Comparison of ENCODE assay signal across 37 cellular contexts in genomic region chr4:59135248-59135802, GRCh38.
"Had no signal": no experiment of that assay in that cellular context is flagged by ENCODE, and none has a peak within 500 bp of the region (broad histone marks: within the 10 kb centered on the region; RNA-seq: fewer than 3 reads in every experiment).

No MANE protein-coding gene starts in this region.

- H3K4me3 Mint-ChIP-seq: activated CD4-positive, alpha-beta memory T cell treated with anti-CD3 and anti-CD28 coated beads for 36 hours; activated CD4-positive, alpha-beta T cell treated with anti-CD3 and anti-CD28 coated beads for 36 hours; activated CD4-positive, alpha-beta T cell treated with anti-CD3 and anti-CD28 coated beads, Interleukin-2, amount 10 ng/mL, durations not matched to agents 24 days and 14 days; activated CD8-positive, alpha-beta memory T cell treated with anti-CD3 and anti-CD28 coated beads, Interleukin-2, amount 10 ng/mL, durations not matched to agents 7 days and 5 days; activated CD8-positive, alpha-beta T cell treated with anti-CD3 and anti-CD28 coated beads, Interleukin-2, amount 10 ng/mL, durations not matched to agents 7 days and 5 days; activated naive CD4-positive, alpha-beta T cell treated with anti-CD3 and anti-CD28 coated beads, Interleukin-2, amount 10 ng/mL, durations not matched to agents 7 days and 5 days; activated naive CD8-positive, alpha-beta T cell treated with anti-CD3 and anti-CD28 coated beads, Interleukin-2, amount 10 ng/mL, durations not matched to agents 7 days and 5 days; activated T-helper 1 cell treated with anti-CD3 and anti-CD28 coated beads, Interleukin-12 subunit alpha, Interleukin-12 subunit beta, Interleukin-2, Interleukin-4 antibody, amounts not matched to agents 30 ng/mL and 10 ng/mL and 1 ng/mL, durations not matched to agents 14 hours and 24 hours and 36 hours; brain; central memory CD8-positive, alpha-beta T cell; effector memory CD8-positive, alpha-beta T cell; T-helper 17 cell; T-helper 2 cell treated with Interferon-gamma antibody and Interleukin-4, amounts not matched to agents 5 μg/mL and 100 μg/mL, for 36 hours had no signal

- H3K4me1 Mint-ChIP-seq: activated CD4-positive, alpha-beta T cell treated with anti-CD3 and anti-CD28 coated beads for 36 hours; activated CD4-positive, alpha-beta T cell treated with anti-CD3 and anti-CD28 coated beads, Interleukin-2, amount 10 ng/mL, durations not matched to agents 24 days and 14 days; activated CD8-positive, alpha-beta memory T cell treated with anti-CD3 and anti-CD28 coated beads, Interleukin-2, amount 10 ng/mL, durations not matched to agents 7 days and 5 days; activated naive CD4-positive, alpha-beta T cell treated with anti-CD3 and anti-CD28 coated beads, Interleukin-2, amount 10 ng/mL, durations not matched to agents 7 days and 5 days; activated naive CD8-positive, alpha-beta T cell treated with anti-CD3 and anti-CD28 coated beads, Interleukin-2, amount 10 ng/mL, durations not matched to agents 7 days and 5 days; brain; central memory CD8-positive, alpha-beta T cell; T-helper 17 cell had no signal

- H3K27me3 ChIP-seq: ascending aorta, breast epithelium, cardiac muscle cell, esophagus muscularis mucosa, foreskin keratinocyte, gastrocnemius medialis, heart left ventricle had no signal

- H3K27ac Mint-ChIP-seq: activated CD4-positive, alpha-beta memory T cell treated with anti-CD3 and anti-CD28 coated beads for 36 hours; activated CD4-positive, alpha-beta T cell treated with anti-CD3 and anti-CD28 coated beads for 36 hours; activated CD4-positive, alpha-beta T cell treated with anti-CD3 and anti-CD28 coated beads, Interleukin-2, amount 10 ng/mL, durations not matched to agents 24 days and 14 days; activated CD8-positive, alpha-beta memory T cell treated with anti-CD3 and anti-CD28 coated beads, Interleukin-2, amount 10 ng/mL, durations not matched to agents 7 days and 5 days; activated CD8-positive, alpha-beta T cell treated with anti-CD3 and anti-CD28 coated beads, Interleukin-2, amount 10 ng/mL, durations not matched to agents 7 days and 5 days; activated naive CD4-positive, alpha-beta T cell treated with anti-CD3 and anti-CD28 coated beads, Interleukin-2, amount 10 ng/mL, durations not matched to agents 7 days and 5 days; activated naive CD4-positive, alpha-beta T cell treated with anti-CD3 and anti-CD28 coated beads, Interleukin-2, amount 50 U/mL, for 72 hours; activated naive CD8-positive, alpha-beta T cell treated with anti-CD3 and anti-CD28 coated beads, Interleukin-2, amount 10 ng/mL, durations not matched to agents 7 days and 5 days; activated T-helper 1 cell treated with anti-CD3 and anti-CD28 coated beads, Interleukin-12 subunit alpha, Interleukin-12 subunit beta, Interleukin-2, Interleukin-4 antibody, amounts not matched to agents 30 ng/mL and 10 ng/mL and 1 ng/mL, durations not matched to agents 14 hours and 24 hours and 36 hours; activated T-helper 2 cell treated with anti-CD3 and anti-CD28 coated beads, Interferon-gamma antibody, Interleukin-2, Interleukin-4, amounts not matched to agents 10 μg/mL and 5 μg/mL and 100 μg/mL, durations not matched to agents 14 hours and 24 hours and 36 hours; brain; effector memory CD8-positive, alpha-beta T cell; T-helper 17 cell; T-helper 2 cell treated with Interferon-gamma antibody and Interleukin-4, amounts not matched to agents 5 μg/mL and 100 μg/mL, for 36 hours had no signal

- H3K4me3 ChIP-seq: ascending aorta, breast epithelium, cardiac muscle cell, esophagus muscularis mucosa, gastrocnemius medialis, heart left ventricle had no signal

- H3K36me3 Mint-ChIP-seq: activated CD4-positive, alpha-beta memory T cell treated with anti-CD3 and anti-CD28 coated beads for 36 hours; activated CD8-positive, alpha-beta memory T cell treated with anti-CD3 and anti-CD28 coated beads, Interleukin-2, amount 10 ng/mL, durations not matched to agents 7 days and 5 days; activated naive CD4-positive, alpha-beta T cell treated with anti-CD3 and anti-CD28 coated beads, Interleukin-2, amount 10 ng/mL, durations not matched to agents 7 days and 5 days; activated naive CD4-positive, alpha-beta T cell treated with anti-CD3 and anti-CD28 coated beads, Interleukin-2, amount 50 U/mL, for 72 hours; activated naive CD8-positive, alpha-beta T cell treated with anti-CD3 and anti-CD28 coated beads, Interleukin-2, amount 10 ng/mL, durations not matched to agents 7 days and 5 days; brain had no signal

- H3K27me3 Mint-ChIP-seq: activated CD4-positive, alpha-beta memory T cell treated with anti-CD3 and anti-CD28 coated beads for 36 hours; activated CD4-positive, alpha-beta T cell treated with anti-CD3 and anti-CD28 coated beads for 36 hours; activated CD4-positive, alpha-beta T cell treated with anti-CD3 and anti-CD28 coated beads, Interleukin-2, amount 10 ng/mL, durations not matched to agents 24 days and 14 days; activated CD8-positive, alpha-beta memory T cell treated with anti-CD3 and anti-CD28 coated beads, Interleukin-2, amount 10 ng/mL, durations not matched to agents 7 days and 5 days; activated naive CD4-positive, alpha-beta T cell treated with anti-CD3 and anti-CD28 coated beads, Interleukin-2, amount 10 ng/mL, durations not matched to agents 7 days and 5 days; activated naive CD8-positive, alpha-beta T cell treated with anti-CD3 and anti-CD28 coated beads, Interleukin-2, amount 10 ng/mL, durations not matched to agents 7 days and 5 days; brain; central memory CD8-positive, alpha-beta T cell; effector memory CD8-positive, alpha-beta T cell; T-helper 17 cell had no signal

- H3K4me1 ChIP-seq: ascending aorta, breast epithelium, esophagus muscularis mucosa, foreskin keratinocyte, gastrocnemius medialis, heart left ventricle had no signal

- FAIRE-seq: colon had no signal

- H3K9me3 ChIP-seq: ascending aorta, breast epithelium, esophagus muscularis mucosa, gastrocnemius medialis, heart left ventricle had no signal

- H3K36me3 ChIP-seq: ascending aorta, breast epithelium, cardiac muscle cell, esophagus muscularis mucosa, gastrocnemius medialis, heart left ventricle, WERI-Rb-1 had no signal

- H3K9me3 Mint-ChIP-seq: activated CD4-positive, alpha-beta T cell treated with anti-CD3 and anti-CD28 coated beads, Interleukin-2, amount 10 ng/mL, durations not matched to agents 24 days and 14 days; brain had no signal

- DNase-seq: activated CD4-positive, alpha-beta memory T cell treated with anti-CD3 and anti-CD28 coated beads for 36 hours; activated CD4-positive, alpha-beta T cell treated with anti-CD3 and anti-CD28 coated beads for 36 hours; activated CD4-positive, alpha-beta T cell treated with anti-CD3 and anti-CD28 coated beads, Interleukin-2, amount 10 ng/mL, durations not matched to agents 24 days and 14 days; activated CD4-positive, CD25-positive, alpha-beta regulatory T cell; activated CD4-positive, CD25-positive, alpha-beta regulatory T cell treated with anti-CD3 and anti-CD28 coated beads, Interleukin-2, amount 50 U/mL, for 72 hours; activated CD8-positive, alpha-beta memory T cell treated with anti-CD3 and anti-CD28 coated beads, Interleukin-2, amount 10 ng/mL, durations not matched to agents 7 days and 5 days; activated CD8-positive, alpha-beta memory T cell treated with anti-CD3 and anti-CD28 coated beads, Interleukin-2, amount 50 U/mL, for 4 hours; activated CD8-positive, alpha-beta T cell treated with anti-CD3 and anti-CD28 coated beads, Interleukin-2, amount 10 ng/mL, durations not matched to agents 7 days and 5 days; activated effector memory CD4-positive, alpha-beta T cell treated with anti-CD3 and anti-CD28 coated beads, Interleukin-2, amount 50 U/mL, for 16 hours; activated naive CD4-positive, alpha-beta T cell treated with anti-CD3 and anti-CD28 coated beads, Interleukin-2, amount 10 ng/mL, durations not matched to agents 7 days and 5 days; activated naive CD8-positive, alpha-beta T cell treated with anti-CD3 and anti-CD28 coated beads, Interleukin-2, amount 10 ng/mL, durations not matched to agents 7 days and 5 days; activated T-cell treated with anti-CD3 and anti-CD28 coated beads, Interleukin-2, amount 50 U/mL, for 1 hour; activated T-cell treated with anti-CD3 and anti-CD28 coated beads, Interleukin-2, amount 50 U/mL, for 48 hours; cortex of kidney; dermis blood vessel endothelial cell; effector CD4-positive, alpha-beta T cell; effector memory CD8-positive, alpha-beta T cell; erythroblast; foreskin keratinocyte; gastrocnemius medialis; glutamatergic neuron; heart left ventricle; T-helper 1 cell; T-helper 17 cell; T1000; WERI-Rb-1 had no signal

- H3K27ac ChIP-seq: ascending aorta, breast epithelium, cardiac muscle cell, esophagus muscularis mucosa, foreskin keratinocyte, gastrocnemius medialis, heart left ventricle, WERI-Rb-1 had no signal
